8 cellular contexts compared by ENCODE assay signal in the genomic region with DNA sequence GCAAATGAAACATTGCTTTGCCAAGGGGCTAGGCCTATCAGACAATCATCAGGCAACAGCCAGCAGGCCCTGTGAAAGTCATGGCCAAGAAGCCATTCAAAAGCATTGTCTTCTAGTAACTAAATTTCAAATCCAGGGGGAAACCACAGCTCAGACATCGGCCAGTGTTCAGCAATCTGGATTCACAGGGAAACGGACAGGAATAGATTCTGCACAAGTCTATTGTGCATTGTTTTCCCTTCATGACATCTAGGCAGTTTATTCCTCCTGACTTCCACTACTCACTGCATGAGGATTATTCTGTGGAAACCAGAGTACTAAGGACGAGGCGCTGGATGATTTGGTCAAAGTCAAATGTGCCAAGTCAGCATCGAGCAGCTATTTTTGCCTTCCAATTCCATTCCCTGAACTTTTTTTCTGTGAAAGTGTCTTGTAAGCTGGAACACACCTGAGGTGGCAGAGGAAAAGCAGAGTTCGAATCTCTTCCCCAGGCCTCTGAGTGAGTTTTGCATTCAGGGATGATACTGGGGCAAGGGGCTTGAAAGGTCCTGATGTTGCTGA.
DNase-seq lines count a peak whose midpoint lies in the region; ATAC-seq and TF ChIP-seq lines count a peak whose summit lies in the region.

No MANE protein-coding gene starts in this region.

- in situ Hi-C loops in SK-MEL-5 (cut with HindIII; ENCODE audit: low pct_unique_long_range_greater_than_20kb, low sequenced_read_pairs), result no loop called here

- peaks cover 23 to 55% of the 10 kb centered on the region in 2 experiments for H3K4me1 ChIP-seq in HCT116 (ENCODE audit: control insufficient read depth in 1 of 2, insufficient read depth in 2 of 2, low read length in 2 of 2)
- peaks cover 39% of the 10 kb centered on the region for H3K4me1 ChIP-seq in fibroblast of lung (ENCODE audit: control insufficient read depth, extremely low read depth, insufficient read depth, low read length)

- H2AFZ ChIP-seq in HCT116 (ENCODE audit: low read depth, low read length, poor library complexity, severe bottlenecking) (no peak overlapping the region), fibroblast of lung (ENCODE audit: low read length) (no peak overlapping the region)

- no peaks in the 10 kb centered on the region for H3K27me3 ChIP-seq in HCT116 (ENCODE audit: insufficient read depth, low read length)
- H3K27me3 ChIP-seq in fibroblast of lung (ENCODE audit: control insufficient read depth, insufficient read depth, low read length), result no peaks in the 10 kb centered on the region

- H3K9ac ChIP-seq in HCT116 (ENCODE audit: low read length), result peak overlapping the region; percentile 47
- H3K9ac ChIP-seq in fibroblast of lung (ENCODE audit: insufficient read depth, low read length), result no peak overlapping the region

- ATAC-seq in HCT116 (peak; percentile 4; the same call in 1 of the 2 replicates), GM18498 (IDR thresholded peaks at IDR 0.05; ENCODE audit: unreplicated experiment) (no peak), GM19351 (IDR thresholded peaks at IDR 0.05; ENCODE audit: unreplicated experiment) (no peak), GM18867 (IDR thresholded peaks at IDR 0.05; ENCODE audit: unreplicated experiment) (no peak)

- BruUV-seq in HCT116 (replicated peaks; lab: Mats Ljungman, UMichigan), result no TSS peak

- no peaks in the 10 kb centered on the region; a peak in 1 of 4 replicates for H3K9me3 ChIP-seq in HCT116 (ENCODE audit: control insufficient read depth in 1 of 2, insufficient read depth in 1 of 2, low read depth in 1 of 2, low read length in 2 of 2)
- H3K9me3 ChIP-seq in fibroblast of lung (ENCODE audit: control insufficient read depth, insufficient read depth, low read depth, low read length), result no peaks in the 10 kb centered on the region

- H3K27ac ChIP-seq in HCT116 (ENCODE audit: low read depth, low read length), result peak overlapping the region; percentile 14; the same call in 1 of the 2 replicates
- H3K27ac ChIP-seq in fibroblast of lung (ENCODE audit: insufficient read depth, low read length), result peak overlapping the region; percentile 91
- H3K27ac ChIP-seq in skin epidermis, result peak overlapping the region in 20 of 21 experiments; percentile 48 to 97 (median 84)

- H3K79me2 ChIP-seq in HCT116 (ENCODE audit: insufficient read depth, low read length), result no peaks in the 10 kb centered on the region
- H3K79me2 ChIP-seq in fibroblast of lung (ENCODE audit: control insufficient read depth, insufficient read depth, low read length), result no peaks in the 10 kb centered on the region

- no peaks in the 10 kb centered on the region for H4K20me1 ChIP-seq in HCT116 (ENCODE audit: insufficient read depth)
- H4K20me1 ChIP-seq in fibroblast of lung (ENCODE audit: control insufficient read depth, extremely low read depth, insufficient read depth, low read length), result no peaks in the 10 kb centered on the region

- no peaks in the 10 kb centered on the region for H3K9me2 ChIP-seq in HCT116 (ENCODE audit: insufficient read depth)

- TF ChIP-seq RAD21 in HCT116 (IDR thresholded peaks at IDR 0.05; ENCODE audit: low read depth), result no peak

- DNase-seq in HCT116 (ENCODE audit: low read depth, low spot score) (no peak), SK-MEL-5 (ENCODE audit: low read depth, low spot score) (peak; percentile 46), fibroblast of lung (ENCODE audit: low read depth in 2 of 2) (no peak), DMS114 treated with DMSO at 0.1 percent for 48 hours (lab: John Stamatoyannopoulos, UW; ENCODE audit: unreplicated experiment) (no peak)

- TF ChIP-seq POLR2A in HCT116 (IDR thresholded peaks at IDR 0.05; ENCODE audit: borderline replicate concordance, extremely low read depth, insufficient read depth, insufficient read length), result no peak

- H3K4me3 ChIP-seq in HCT116 (replicated peaks in 1 of 2; ENCODE audit: low read depth in 1 of 2, low read length in 2 of 2) (0 out of 4 replicates have a peak overlapping the region, but pooled peaks of 1 of the 2 experiments have one; percentile 17), fibroblast of lung (replicated peaks in 1 of 4; ENCODE audit: control extremely low read depth in 1 of 4, insufficient read depth in 1 of 4, low read depth in 3 of 4, low read length in 4 of 4) (no peak overlapping the region), skin epidermis (no peak overlapping the region)

- H3K36me3 ChIP-seq in HCT116 (ENCODE audit: control insufficient read depth in 1 of 2, insufficient read depth in 2 of 2, low read length in 2 of 2) (0 out of 4 replicates have a peak, but pooled peaks cover 0 to 4% of the 10 kb centered on the region in 2 experiments), fibroblast of lung (ENCODE audit: control insufficient read depth, insufficient read depth, low read length) (no peaks in the 10 kb centered on the region)

- CTCF ChIA-PET in HCT116 (lab: Charles Lee), result no interaction called here

- H3K4me2 ChIP-seq in HCT116 (ENCODE audit: low read length) (peak overlapping the region; percentile 53), fibroblast of lung (ENCODE audit: extremely low read depth, insufficient read depth, low read length) (no peak overlapping the region)

- TF ChIP-seq CTCF in HCT116 (IDR thresholded peaks at IDR 0.05 in 2 of 3, conservative IDR thresholded peaks at IDR 0.05 in 1 of 3; ENCODE audit: borderline replicate concordance in 1 of 3, insufficient read depth in 1 of 3, low read depth in 2 of 3, low read length in 2 of 3) (no peak), fibroblast of lung (conservative IDR thresholded peaks at IDR 0.05 in 1 of 2, IDR thresholded peaks at IDR 0.05 in 1 of 2; ENCODE audit: low read depth in 1 of 2, low read length in 2 of 2) (no peak)

- intact Hi-C loops in HCT116 (cut with micrococcal nuclease), result no loop called here

- POLR2A ChIA-PET in HCT116 (lab: Charles Lee), result interaction anchor here (0.9 to 1.9 kb wide), 3 partner anchors 21 to 177 kb away, joined by 3 to 9 read pairs (median 3); no protein-coding TSS in a partner anchor

- RAD21 ChIA-PET in HCT116 (lab: Charles Lee; ENCODE audit: low non-redundant PET in 1 of 2, low total read pairs in 2 of 2, uncharacterized antibody in 2 of 2, unreplicated experiment in 2 of 2), result no interaction called here

TF ChIP-seq in HCT116, 20 proteins besides CTCF, POLR2A, EP300 and RAD21:
- no peak for TF ChIP-seq FOSL1 (IDR thresholded peaks at IDR 0.05; ENCODE audit: low read depth)
- TF ChIP-seq ZNF274 (IDR thresholded peaks at IDR 0.05; ENCODE audit: low read depth, low read length), result no peak
- no peak for TF ChIP-seq SIN3A (IDR thresholded peaks at IDR 0.05; ENCODE audit: low read depth)
- no peak for TF ChIP-seq SRF (IDR thresholded peaks at IDR 0.05; ENCODE audit: low read depth)
- no peak for TF ChIP-seq ZFX (IDR thresholded peaks at IDR 0.05)
- no peak for TF ChIP-seq EGR1 (IDR thresholded peaks at IDR 0.05; ENCODE audit: low read depth)
- TF ChIP-seq, protein P1, sequence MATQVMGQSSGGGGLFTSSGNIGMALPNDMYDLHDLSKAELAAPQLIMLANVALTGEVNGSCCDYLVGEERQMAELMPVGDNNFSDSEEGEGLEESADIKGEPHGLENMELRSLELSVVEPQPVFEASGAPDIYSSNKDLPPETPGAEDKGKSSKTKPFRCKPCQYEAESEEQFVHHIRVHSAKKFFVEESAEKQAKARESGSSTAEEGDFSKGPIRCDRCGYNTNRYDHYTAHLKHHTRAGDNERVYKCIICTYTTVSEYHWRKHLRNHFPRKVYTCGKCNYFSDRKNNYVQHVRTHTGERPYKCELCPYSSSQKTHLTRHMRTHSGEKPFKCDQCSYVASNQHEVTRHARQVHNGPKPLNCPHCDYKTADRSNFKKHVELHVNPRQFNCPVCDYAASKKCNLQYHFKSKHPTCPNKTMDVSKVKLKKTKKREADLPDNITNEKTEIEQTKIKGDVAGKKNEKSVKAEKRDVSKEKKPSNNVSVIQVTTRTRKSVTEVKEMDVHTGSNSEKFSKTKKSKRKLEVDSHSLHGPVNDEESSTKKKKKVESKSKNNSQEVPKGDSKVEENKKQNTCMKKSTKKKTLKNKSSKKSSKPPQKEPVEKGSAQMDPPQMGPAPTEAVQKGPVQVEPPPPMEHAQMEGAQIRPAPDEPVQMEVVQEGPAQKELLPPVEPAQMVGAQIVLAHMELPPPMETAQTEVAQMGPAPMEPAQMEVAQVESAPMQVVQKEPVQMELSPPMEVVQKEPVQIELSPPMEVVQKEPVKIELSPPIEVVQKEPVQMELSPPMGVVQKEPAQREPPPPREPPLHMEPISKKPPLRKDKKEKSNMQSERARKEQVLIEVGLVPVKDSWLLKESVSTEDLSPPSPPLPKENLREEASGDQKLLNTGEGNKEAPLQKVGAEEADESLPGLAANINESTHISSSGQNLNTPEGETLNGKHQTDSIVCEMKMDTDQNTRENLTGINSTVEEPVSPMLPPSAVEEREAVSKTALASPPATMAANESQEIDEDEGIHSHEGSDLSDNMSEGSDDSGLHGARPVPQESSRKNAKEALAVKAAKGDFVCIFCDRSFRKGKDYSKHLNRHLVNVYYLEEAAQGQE (IDR thresholded peaks at IDR 0.05; ENCODE audit: low read depth), result no peak
- TF ChIP-seq CEBPB (IDR thresholded peaks at IDR 0.05; ENCODE audit: low read depth), result no peak
- no peak for TF ChIP-seq POLR2AphosphoS5 (IDR thresholded peaks at IDR 0.05; ENCODE audit: low read depth, low read length)
- TF ChIP-seq, protein P2, sequence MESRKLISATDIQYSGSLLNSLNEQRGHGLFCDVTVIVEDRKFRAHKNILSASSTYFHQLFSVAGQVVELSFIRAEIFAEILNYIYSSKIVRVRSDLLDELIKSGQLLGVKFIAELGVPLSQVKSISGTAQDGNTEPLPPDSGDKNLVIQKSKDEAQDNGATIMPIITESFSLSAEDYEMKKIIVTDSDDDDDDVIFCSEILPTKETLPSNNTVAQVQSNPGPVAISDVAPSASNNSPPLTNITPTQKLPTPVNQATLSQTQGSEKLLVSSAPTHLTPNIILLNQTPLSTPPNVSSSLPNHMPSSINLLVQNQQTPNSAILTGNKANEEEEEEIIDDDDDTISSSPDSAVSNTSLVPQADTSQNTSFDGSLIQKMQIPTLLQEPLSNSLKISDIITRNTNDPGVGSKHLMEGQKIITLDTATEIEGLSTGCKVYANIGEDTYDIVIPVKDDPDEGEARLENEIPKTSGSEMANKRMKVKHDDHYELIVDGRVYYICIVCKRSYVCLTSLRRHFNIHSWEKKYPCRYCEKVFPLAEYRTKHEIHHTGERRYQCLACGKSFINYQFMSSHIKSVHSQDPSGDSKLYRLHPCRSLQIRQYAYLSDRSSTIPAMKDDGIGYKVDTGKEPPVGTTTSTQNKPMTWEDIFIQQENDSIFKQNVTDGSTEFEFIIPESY (IDR thresholded peaks at IDR 0.05; ENCODE audit: extremely low read depth, insufficient replicate concordance, low read length), result no peak
TF ChIP-seq in HCT116: peak in this region for 0.

Comparison
In these comparisons a context has a peak if more than half of its experiments do, and no peak if none do; other contexts are left out.
1. H3K27ac ChIP-seq: peak in every context shown above with its lines; median percentile 91 in fibroblast of lung; 84 in skin epidermis; 14 in HCT116.